Comparison of ENCODE assay signal across 7 cellular contexts in the genomic region with DNA sequence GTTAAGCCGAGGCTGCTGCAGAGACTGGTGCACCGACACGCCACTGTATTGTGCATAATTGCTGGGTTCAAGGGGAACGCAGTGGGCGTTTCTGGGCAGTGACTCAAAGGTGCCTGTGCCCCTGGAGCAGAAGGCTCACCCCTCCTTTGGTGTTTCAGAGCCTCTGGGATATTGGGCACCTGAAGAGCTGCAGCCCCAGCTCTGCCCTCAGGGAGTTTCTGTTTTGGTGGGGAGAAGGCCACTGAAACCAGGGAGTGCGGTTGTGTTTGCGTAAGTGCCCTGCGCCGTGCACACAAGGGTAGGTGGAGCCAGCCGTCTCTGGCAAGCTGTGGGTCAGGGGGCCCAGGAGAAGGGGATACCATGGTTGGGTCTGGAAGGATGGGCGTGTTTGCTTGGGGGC. TPM values are rescaled to one million over a fixed set of nuclear protein-coding genes. Genes with fewer than 3 reads are reported as not detected.
DNase-seq lines count a peak whose midpoint lies in the region; ATAC-seq and TF ChIP-seq lines count a peak whose summit lies in the region.
"Not testable (repeated sequence)": the region's sequence is repeated elsewhere in the genome, so short reads cannot be mapped to it uniquely, and the experiment has no call there.
"Had no signal": no experiment of that assay in that cellular context is flagged by ENCODE, and none has a peak within 500 bp of the region (broad histone marks: within the 10 kb centered on the region; RNA-seq: fewer than 3 reads in every experiment).

No MANE protein-coding gene starts in this region.

- not testable (repeated sequence) for H3K27me3 Mint-ChIP-seq in WTC11 (ENCODE audit: low read depth); MCF 10A (ENCODE audit: insufficient read depth, unreplicated experiment); central memory CD8-positive, alpha-beta T cell

- POLR2A ChIA-PET in RWPE1 (lab: Yijun Ruan, JAX; ENCODE audit: low non-redundant PET); WTC11 (lab: Charles Lee); MCF 10A (lab: Yijun Ruan, JAX): not testable (repeated sequence)

- H3K4me3 Mint-ChIP-seq in WTC11; MCF 10A (ENCODE audit: unreplicated experiment); central memory CD8-positive, alpha-beta T cell: not testable (repeated sequence)

- H3K36me3 Mint-ChIP-seq in WTC11; central memory CD8-positive, alpha-beta T cell (ENCODE audit: insufficient read depth): not testable (repeated sequence)
- peaks cover 32% of the 10 kb centered on the region for H3K36me3 Mint-ChIP-seq in MCF 10A (ENCODE audit: insufficient read depth, unreplicated experiment)

- H3K27ac Mint-ChIP-seq in WTC11 (peak overlapping the region; percentile 80; the same call in 1 of the 2 replicates), MCF 10A (ENCODE audit: low read depth, unreplicated experiment) (peak overlapping the region; percentile 82)
- H3K27ac Mint-ChIP-seq in central memory CD8-positive, alpha-beta T cell (ENCODE audit: low read depth) = peak overlapping the region; percentile 49

- H3K4me1 Mint-ChIP-seq in WTC11; MCF 10A (ENCODE audit: insufficient read depth, unreplicated experiment); central memory CD8-positive, alpha-beta T cell: not testable (repeated sequence)

- TF ChIP-seq CTCF in RWPE1 (conservative IDR thresholded peaks at IDR 0.05; ENCODE audit: low read depth); WTC11 (IDR thresholded peaks at IDR 0.05); MCF 10A (IDR thresholded peaks at IDR 0.05; ENCODE audit: unreplicated experiment): not testable (repeated sequence)

- DNase-seq in RWPE1 (ENCODE audit: low spot score); WTC11 (ENCODE audit: low spot score); central memory CD8-positive, alpha-beta T cell (ENCODE audit: low spot score in 2 of 2): not testable (repeated sequence)
- peak; percentile 35 for DNase-seq in MCF 10A (ENCODE audit: unreplicated experiment)

- not testable (repeated sequence) for BruUV-seq in MCF 10A (replicated peaks; lab: Mats Ljungman, UMichigan)

- intact Hi-C loops in MCF 10A (cut with micrococcal nuclease) = not testable (repeated sequence)

- peak overlapping the region; percentile 94 for H3K27ac ChIP-seq in RWPE1

- CTCF ChIA-PET in RWPE1 (lab: Yijun Ruan, JAX); WTC11 (lab: Charles Lee); MCF 10A (lab: Yijun Ruan, JAX): not testable (repeated sequence)

- not testable (repeated sequence) for ATAC-seq in WTC11; central memory CD8-positive, alpha-beta T cell (replicated peaks; ENCODE audit: extremely low read depth, poor library complexity, severe bottlenecking)
- ATAC-seq in esophagus mucosa = peak; percentile 25

- not testable (repeated sequence) for H3K9me3 Mint-ChIP-seq in WTC11; MCF 10A (ENCODE audit: unreplicated experiment); central memory CD8-positive, alpha-beta T cell

RNA-seq across cellular contexts. Expression of gene DTX2, which starts 14.8 kb away (rescaled TPM):
- total RNA-seq in WTC11 (2021) (60.9 to 79.2 TPM (median 62.1 TPM) in 3 replicates), MCF 10A (2022) (29.9 and 35.2 TPM in 2 replicates), esophagus mucosa (56.2 TPM)

RNA-seq across cellular contexts. Expression of gene UPK3B, which starts 34.1 kb away (rescaled TPM):
- total RNA-seq in WTC11 (2021) = 1.4 to 3.6 TPM (median 3.2 TPM) in 3 replicates
- total RNA-seq in MCF 10A (2022) = 1.0 and 1.1 TPM in 2 replicates
- total RNA-seq in esophagus mucosa = 9.6 TPM
- total RNA-seq: A673, Daoy had no signal

RNA-seq across cellular contexts. Expression of gene ZP3, which starts 51.5 kb away (rescaled TPM):
- total RNA-seq in WTC11 (2021) (1.8 to 9.3 TPM (median 3.3 TPM) in 3 replicates), MCF 10A (2022) (5.6 TPM in 2 replicates), esophagus mucosa (19.8 TPM)
